ENCODE assay signal across 8 cellular contexts in genomic region chr19:19628499-19629134, GRCh38. TPM values are rescaled to one million over a fixed set of nuclear protein-coding genes. Genes with fewer than 3 reads are reported as not detected.
A peak's percentile ranks its signal among the peaks of the same experiment; 100 is the strongest.
DNase-seq lines count a peak whose midpoint lies in the region; ATAC-seq, FAIRE-seq and TF ChIP-seq lines count a peak whose summit lies in the region.

No MANE protein-coding gene starts in this region.

- H2AFZ ChIP-seq in OCI-LY3 (ENCODE audit: low read depth, low read length) (no peak overlapping the region), smooth muscle cell (ENCODE audit: low read depth) (peak overlapping the region; percentile 8)

- H3K9ac ChIP-seq in OCI-LY3 (ENCODE audit: low read length), result peak overlapping the region; percentile 14; the same call in 1 of the 2 replicates
- H3K9ac ChIP-seq in smooth muscle cell (ENCODE audit: low read depth), result peak overlapping the region; percentile 44

- H3K4me3 Mint-ChIP-seq in activated naive CD4-positive, alpha-beta T cell treated with anti-CD3 and anti-CD28 coated beads, Interleukin-2, amount 50 U/mL, for 24 hours, result peak overlapping the region; percentile 72
- no peak overlapping the region; the same call in 1 of the 2 replicates for H3K4me3 Mint-ChIP-seq in HFFc6

- TF ChIP-seq CTCF in D721Med (IDR thresholded peaks at IDR 0.05; ENCODE audit: insufficient read depth, missing control alignments) (no peak), OCI-LY3 (IDR thresholded peaks at IDR 0.05; ENCODE audit: low read depth, low read length) (no peak), smooth muscle cell (IDR thresholded peaks at IDR 0.05; ENCODE audit: borderline replicate concordance, insufficient read depth, poor library complexity, severe bottlenecking) (no peak), HFFc6 (IDR thresholded peaks at IDR 0.05) (no peak)

- no peaks in the 10 kb centered on the region for H3F3A ChIP-seq in smooth muscle cell (ENCODE audit: low read depth)

- H3K36me3 ChIP-seq in OCI-LY3 (replicated peaks; ENCODE audit: low read depth, low read length), result peaks cover 40% of the 10 kb centered on the region
- no peaks in the 10 kb centered on the region for H3K36me3 ChIP-seq in smooth muscle cell (ENCODE audit: low read depth)

- peak overlapping the region; percentile 79 for H3K27ac Mint-ChIP-seq in activated naive CD4-positive, alpha-beta T cell treated with anti-CD3 and anti-CD28 coated beads, Interleukin-2, amount 50 U/mL, for 24 hours
- H3K27ac Mint-ChIP-seq in HFFc6, result no peak overlapping the region

- no peaks in the 10 kb centered on the region for H3K79me2 ChIP-seq in OCI-LY3 (ENCODE audit: low read length)
- no peaks in the 10 kb centered on the region for H3K79me2 ChIP-seq in smooth muscle cell (ENCODE audit: low read depth)

- FAIRE-seq in D721Med (lab: Jason Lieb, UNC), result no peak

- H3K4me3 ChIP-seq in OCI-LY3 (ENCODE audit: low read length) (peak overlapping the region; percentile 77), right cardiac atrium (ENCODE audit: low read length) (peak overlapping the region; percentile 38), smooth muscle cell (peak overlapping the region; percentile 55)

- H3K36me3 Mint-ChIP-seq in activated naive CD4-positive, alpha-beta T cell treated with anti-CD3 and anti-CD28 coated beads, Interleukin-2, amount 50 U/mL, for 24 hours, result peaks cover 9% of the 10 kb centered on the region
- H3K36me3 Mint-ChIP-seq in HFFc6 (ENCODE audit: low read depth), result peaks cover 11% of the 10 kb centered on the region

- H3K9me3 Mint-ChIP-seq in activated naive CD4-positive, alpha-beta T cell treated with anti-CD3 and anti-CD28 coated beads, Interleukin-2, amount 50 U/mL, for 24 hours, result no peaks in the 10 kb centered on the region
- H3K9me3 Mint-ChIP-seq in HFFc6, result no peaks in the 10 kb centered on the region

- H3K9me3 ChIP-seq in OCI-LY3 (ENCODE audit: insufficient read depth, low read length), result no peaks in the 10 kb centered on the region
- H3K9me3 ChIP-seq in right cardiac atrium (ENCODE audit: control insufficient read depth, low read length), result no peaks in the 10 kb centered on the region
- H3K9me3 ChIP-seq in smooth muscle cell (replicated peaks; ENCODE audit: low read depth), result no peaks in the 10 kb centered on the region

- no peaks in the 10 kb centered on the region for H4K20me1 ChIP-seq in OCI-LY3 (ENCODE audit: insufficient read depth, low read length)
- no peaks in the 10 kb centered on the region for H4K20me1 ChIP-seq in smooth muscle cell (ENCODE audit: low read depth)

- intact Hi-C loops in right cardiac atrium (cut with DNase I), result no loop called here

- DNase-seq in D721Med (ENCODE audit: insufficient read length, low spot score) (peak; percentile 68), right cardiac atrium (peak in 1 of 3 donors; percentile 64), smooth muscle cell (lab: John Stamatoyannopoulos, UW; ENCODE audit: unreplicated experiment) (peak; percentile 11), SW 1271 (lab: John Stamatoyannopoulos, UW) (no peak), HFFc6 (no peak)

- 16% methylated on average over 52 of the region's 52 CpGs for WGBS in right cardiac atrium
- WGBS in smooth muscle cell (ENCODE audit: low lambda C conversion rate), result 6% methylated on average over 31 of the region's 52 CpGs

- H3K27me3 ChIP-seq in OCI-LY3 (ENCODE audit: low read depth, low read length) (no peaks in the 10 kb centered on the region), right cardiac atrium (ENCODE audit: control insufficient read depth, insufficient read depth) (no peaks in the 10 kb centered on the region), smooth muscle cell (ENCODE audit: low read depth) (no peaks in the 10 kb centered on the region)

- H3K4me2 ChIP-seq in OCI-LY3 (ENCODE audit: low read length) (peak overlapping the region; percentile 55), smooth muscle cell (peak overlapping the region; percentile 84)

- H3K4me1 ChIP-seq in OCI-LY3 (ENCODE audit: low read length), result 0 out of 2 replicates have a peak, but pooled peaks cover 5% of the 10 kb centered on the region
- H3K4me1 ChIP-seq in right cardiac atrium (ENCODE audit: control insufficient read depth, insufficient read depth, low read length), result no peaks in the 10 kb centered on the region
- no peaks in the 10 kb centered on the region for H3K4me1 ChIP-seq in smooth muscle cell (ENCODE audit: low read depth)

- H3K27me3 Mint-ChIP-seq in activated naive CD4-positive, alpha-beta T cell treated with anti-CD3 and anti-CD28 coated beads, Interleukin-2, amount 50 U/mL, for 24 hours, result no peaks in the 10 kb centered on the region
- peaks cover 11% of the 10 kb centered on the region for H3K27me3 Mint-ChIP-seq in HFFc6 (ENCODE audit: insufficient read depth)

- ATAC-seq in HG02798 (IDR thresholded peaks at IDR 0.05; ENCODE audit: poor library complexity, unreplicated experiment), result peak; percentile 14
- ATAC-seq in right cardiac atrium, result peak; percentile 21 to 58

- peaks cover 27% of the 10 kb centered on the region for H3K4me1 Mint-ChIP-seq in activated naive CD4-positive, alpha-beta T cell treated with anti-CD3 and anti-CD28 coated beads, Interleukin-2, amount 50 U/mL, for 24 hours
- H3K4me1 Mint-ChIP-seq in HFFc6 (ENCODE audit: low read depth), result peaks cover 6% of the 10 kb centered on the region

- H3K27ac ChIP-seq in OCI-LY3 (ENCODE audit: low read length) (no peak overlapping the region), right cardiac atrium (ENCODE audit: low read length) (no peak overlapping the region), smooth muscle cell (ENCODE audit: low read depth) (no peak overlapping the region)

RNA-seq across cellular contexts. Expression of gene LPAR2, which starts 0.6 kb away (rescaled TPM):
- total RNA-seq in right cardiac atrium (1 to 10 TPM in 2 of 4 donors, under 1 TPM in 2; 0.57 to 3.0 (median 1.2) TPM), smooth muscle cell (13.2 and 15.1 TPM in 2 replicates)
- polyA plus RNA-seq in right cardiac atrium (1.1 TPM), smooth muscle cell (20.1 and 24.5 TPM in 2 replicates)
- total RNA-seq in HFFc6 (2021; fragmentation: NEBNext Ultra II Directional; extraction: Animal tissue kit (Norgen Biotek cat#: 25700)), result 1 to 10 TPM; 2.6 to 4.2 (median 3.2) TPM

RNA-seq across cellular contexts. Expression of gene PBX4, which starts 10.1 kb away (rescaled TPM):
- total RNA-seq in right cardiac atrium (under 1 TPM in 1 of 4 donors, not detected in 3; 0.56 TPM), smooth muscle cell (2.5 TPM in 1 of 2 replicates, not detected in the other)
- polyA plus RNA-seq in right cardiac atrium (0.36 TPM), smooth muscle cell (1.7 and 4.5 TPM in 2 replicates)
- under 1 TPM in 5 of 6 experiments, not detected in 1; 0.23 to 0.40 (median 0.30) TPM for total RNA-seq in HFFc6 (2021; fragmentation: NEBNext Ultra II Directional; extraction: Animal tissue kit (Norgen Biotek cat#: 25700))

RNA-seq across cellular contexts. Expression of gene GMIP, which starts 14.8 kb away (rescaled TPM):
- total RNA-seq in right cardiac atrium, result 1 to 10 TPM; 3.1 to 6.3 (median 5.3) TPM
- 2.3 TPM for polyA plus RNA-seq in right cardiac atrium
- total RNA-seq in smooth muscle cell, result 3.9 and 8.0 TPM in 2 replicates
- polyA plus RNA-seq in smooth muscle cell, result 19.5 and 19.8 TPM in 2 replicates
- total RNA-seq in HFFc6 (2021; fragmentation: NEBNext Ultra II Directional; extraction: Animal tissue kit (Norgen Biotek cat#: 25700)), result 10 to 100 TPM; 11.5 to 16.7 (median 13.9) TPM

RNA-seq across cellular contexts. Expression of gene ATP13A1, which starts 34.9 kb away (rescaled TPM):
- total RNA-seq in right cardiac atrium, result 10 to 100 TPM; 21.7 to 28.0 (median 23.6) TPM
- 16.7 TPM for polyA plus RNA-seq in right cardiac atrium
- 48.1 and 51.7 TPM in 2 replicates for total RNA-seq in smooth muscle cell
- polyA plus RNA-seq in smooth muscle cell, result 51.4 and 57.3 TPM in 2 replicates
- 10 to 100 TPM; 56.5 to 76.3 (median 61.3) TPM for total RNA-seq in HFFc6 (2021; fragmentation: NEBNext Ultra II Directional; extraction: Animal tissue kit (Norgen Biotek cat#: 25700))

RNA-seq across cellular contexts. Expression of gene ZNF101, which starts 40.0 kb away (rescaled TPM):
- total RNA-seq in right cardiac atrium (1 to 10 TPM; 3.1 to 5.9 (median 5.0) TPM), smooth muscle cell (5.4 and 6.6 TPM in 2 replicates)
- polyA plus RNA-seq in right cardiac atrium (3.1 TPM), smooth muscle cell (0.83 and 2.8 TPM in 2 replicates)
- total RNA-seq in HFFc6 (2021; fragmentation: NEBNext Ultra II Directional; extraction: Animal tissue kit (Norgen Biotek cat#: 25700)), result 1 to 10 TPM; 6.8 to 8.5 (median 7.2) TPM

Comparison
In these comparisons a context has a peak if more than half of its experiments do, and no peak if none do; other contexts are left out.
1. DNase-seq: peak in D721Med (single experiment) and smooth muscle cell (single experiment); none in SW 1271 (0 of 2) and HFFc6 (single experiment).
2. Peak in every context shown above with its lines, with median percentiles within 50 percentile points of each other: H3K4me3 ChIP-seq.